Comparison of ENCODE assay signal across 24 cellular contexts in genomic region chr7:77251519-77251819, GRCh38. TPM values are rescaled to one million over a fixed set of nuclear protein-coding genes. Genes with fewer than 3 reads are reported as not detected.
"Had no signal": no experiment of that assay in that cellular context is flagged by ENCODE, and none has a peak within 500 bp of the region (broad histone marks: within the 10 kb centered on the region; RNA-seq: fewer than 3 reads in every experiment).

No MANE protein-coding gene starts in this region.

- H3K4me1 ChIP-seq: vagina had no signal

- H3K36me3 ChIP-seq: vagina, WERI-Rb-1 had no signal

- H3K9me3 ChIP-seq: esophagus squamous epithelium, vagina had no signal

- ATAC-seq: activated CD4-positive, CD25-positive, alpha-beta regulatory T cell treated with anti-CD3 and anti-CD28 coated beads, Interleukin-2, amount 50 U/mL, for 24 hours; activated CD8-positive, alpha-beta T cell treated with anti-CD3 and anti-CD28 coated beads for 36 hours; activated naive CD8-positive, alpha-beta T cell treated with anti-CD3 and anti-CD28 coated beads, Interleukin-2, amount 50 U/mL, for 24 hours; activated T-cell treated with anti-CD3 and anti-CD28 coated beads, Interleukin-2, amount 50 U/mL, for 4 hours; activated T-helper 17 cell treated with anti-CD3 and anti-CD28 coated beads, Interleukin-2, amount 50 U/mL, for 72 hours; natural killer cell; sciatic nerve; stimulated activated effector memory CD8-positive, alpha-beta T cell treated with anti-CD3 and anti-CD28 coated beads, Interleukin-12 subunit alpha, Interleukin-12 subunit beta, amount 100 ng/mL, for 72 hours; T-helper 17 cell had no signal

- DNase-seq: activated CD4-positive, alpha-beta T cell treated with anti-CD3 and anti-CD28 coated beads, Interleukin-2, amount 10 ng/mL, durations not matched to agents 7 days and 5 days; activated CD8-positive, alpha-beta T cell treated with anti-CD3 and anti-CD28 coated beads for 36 hours; activated gamma-delta T cell treated with Interleukin-2 at 50 U/mL for 16 hours; activated naive CD8-positive, alpha-beta T cell treated with anti-CD3 and anti-CD28 coated beads, Interleukin-2, amount 50 U/mL, for 24 hours; activated T-cell treated with anti-CD3 and anti-CD28 coated beads, Interleukin-2, amount 50 U/mL, for 4 hours; amygdala; caudate nucleus; effector CD8-positive, alpha-beta T cell; esophagus squamous epithelium; foreskin melanocyte; natural killer cell; posterior cingulate gyrus; small intestine; stimulated activated CD4-positive, alpha-beta T cell treated with anti-CD3 and anti-CD28 coated beads, Interleukin-4, amount 100 ng/mL, for 24 hours; T-helper 17 cell; T1000; WERI-Rb-1 had no signal

- H3K4me3 ChIP-seq: esophagus squamous epithelium, vagina had no signal

- H3K27ac ChIP-seq: epithelial cell of prostate, esophagus squamous epithelium, vagina, WERI-Rb-1 had no signal

- H3K27me3 ChIP-seq: esophagus squamous epithelium, vagina had no signal

RNA-seq across cellular contexts. Expression of gene FGL2, which starts 51.9 kb away (rescaled TPM):
- total RNA-seq: glomerular endothelial cell had no signal
